ENCODE assay signal across 12 cellular contexts in genomic region chr9:129761293-129761900, GRCh38. TPM values are rescaled to one million over a fixed set of nuclear protein-coding genes. Genes with fewer than 3 reads are reported as not detected.
A peak's percentile ranks its signal among the peaks of the same experiment; 100 is the strongest.
DNase-seq lines count a peak whose midpoint lies in the region; ATAC-seq and TF ChIP-seq lines count a peak whose summit lies in the region.
"Had no signal": no experiment of that assay in that cellular context is flagged by ENCODE, and none has a peak within 500 bp of the region (broad histone marks: within the 10 kb centered on the region; RNA-seq: fewer than 3 reads in every experiment).

No MANE protein-coding gene starts in this region.

- peaks cover 30% of the 10 kb centered on the region for H3K4me1 Mint-ChIP-seq in neural progenitor cell

- peaks cover 2% of the 10 kb centered on the region for H3K27me3 Mint-ChIP-seq in neural progenitor cell (ENCODE audit: insufficient read depth, low read depth)

- H3K9me3 Mint-ChIP-seq in neural progenitor cell, result no peaks in the 10 kb centered on the region

- TF ChIP-seq CTCF in PC-9 (conservative IDR thresholded peaks at IDR 0.05) (no peak), fibroblast of villous mesenchyme (IDR thresholded peaks at IDR 0.05; ENCODE audit: insufficient read depth, low read depth, low read length) (no peak), neural progenitor cell (IDR thresholded peaks at IDR 0.05) (no peak)

- CTCF ChIA-PET in PC-9 (lab: Charles Lee), result interaction anchor here (0.7 to 0.9 kb wide), 3 partner anchors 686 to 943 kb away, joined by 5 to 14 read pairs (median 7); no protein-coding TSS in a partner anchor

- POLR2A ChIA-PET in PC-9 (lab: Charles Lee; ENCODE audit: unreplicated experiment), result interaction anchor here (0.6 to 1.0 kb wide), 5 partner anchors 8 to 1600 kb away, joined by 4 to 37 read pairs (median 9); partner anchors contain the start of gene PTGES

- H3K4me1 ChIP-seq in PC-9 (replicated peaks; ENCODE audit: insufficient read depth) (peaks cover 63% of the 10 kb centered on the region), neural progenitor cell (peaks cover 7% of the 10 kb centered on the region)

- intact Hi-C loops in PC-9 (cut with micrococcal nuclease; ENCODE audit: unreplicated experiment), result no loop called here

- H3K4me3 ChIP-seq in PC-9, result peak overlapping the region; percentile 23; the same call in 1 of the 2 replicates
- H3K4me3 ChIP-seq in fibroblast of villous mesenchyme (ENCODE audit: low read depth, low read length), result peak overlapping the region; percentile 18
- H3K4me3 ChIP-seq in neural progenitor cell, result no peak overlapping the region

- no peak overlapping the region for H2AFZ ChIP-seq in PC-9
- peak overlapping the region; percentile 96 for H2AFZ ChIP-seq in neural progenitor cell (replicated peaks)

- peaks cover 32% of the 10 kb centered on the region for H3F3A ChIP-seq in PC-9 (ENCODE audit: insufficient read depth, low read depth)
- H3F3A ChIP-seq in neural progenitor cell (ENCODE audit: low read depth), result no peaks in the 10 kb centered on the region

- DNase-seq in A172 (ENCODE audit: low spot score) (peak; percentile 21), PC-9 (no peak), fibroblast of villous mesenchyme (ENCODE audit: low read depth) (peak; percentile 95), neural progenitor cell (ENCODE audit: low spot score) (no peak), iPS-NIHi11 (ENCODE audit: low spot score) (no peak), NCI-H748 (lab: John Stamatoyannopoulos, UW; ENCODE audit: unreplicated experiment) (no peak)
- DNase-seq: activated CD8-positive, alpha-beta memory T cell treated with anti-CD3 and anti-CD28 coated beads, Interleukin-2, amount 50 U/mL, for 4 hours; KBM-7; NCI-H446; stimulated activated CD4-positive, alpha-beta T cell treated with anti-CD3 and anti-CD28 coated beads, Interleukin-1b, Interleukin-23, amount 100 ng/mL, for 48 hours had no signal

- peak overlapping the region; percentile 60 for H3K27ac Mint-ChIP-seq in neural progenitor cell

- BruUV-seq in PC-9 (replicated peaks; lab: Mats Ljungman, UMichigan), result no TSS peak

- no peaks in the 10 kb centered on the region for H4K20me1 ChIP-seq in PC-9 (ENCODE audit: insufficient read depth)
- no peaks in the 10 kb centered on the region for H4K20me1 ChIP-seq in neural progenitor cell (ENCODE audit: low read depth)

- no peak overlapping the region for H3K9ac ChIP-seq in neural progenitor cell

- H3K9me2 ChIP-seq in PC-9 (ENCODE audit: insufficient read depth), result no peaks in the 10 kb centered on the region

- H3K9me3 ChIP-seq in PC-9 (ENCODE audit: insufficient read depth, low read depth), result no peaks in the 10 kb centered on the region
- no peaks in the 10 kb centered on the region for H3K9me3 ChIP-seq in neural progenitor cell (ENCODE audit: low read depth)

- H3K4me2 ChIP-seq in PC-9 (peak overlapping the region; percentile 62), neural progenitor cell (peak overlapping the region; percentile 1)

- H3K4me3 Mint-ChIP-seq in neural progenitor cell, result no peak overlapping the region

- H3K27me3 ChIP-seq in PC-9 (ENCODE audit: insufficient read depth, low read depth), result no peaks in the 10 kb centered on the region
- no peaks in the 10 kb centered on the region for H3K27me3 ChIP-seq in neural progenitor cell

- H3K27ac ChIP-seq in PC-9 (peak overlapping the region; percentile 97), neural progenitor cell (no peak overlapping the region)

- H3K79me2 ChIP-seq in PC-9 (ENCODE audit: low read depth), result no peaks in the 10 kb centered on the region
- H3K79me2 ChIP-seq in neural progenitor cell (ENCODE audit: low read depth), result no peaks in the 10 kb centered on the region

- ATAC-seq in HG02588 (IDR thresholded peaks at IDR 0.05; ENCODE audit: unreplicated experiment) (no peak), HG02981 (IDR thresholded peaks at IDR 0.05; ENCODE audit: unreplicated experiment) (no peak)

- no peaks in the 10 kb centered on the region for H3K36me3 Mint-ChIP-seq in neural progenitor cell

- H3K36me3 ChIP-seq in PC-9 (ENCODE audit: low read depth) (no peaks in the 10 kb centered on the region), neural progenitor cell (no peaks in the 10 kb centered on the region)

RNA-seq across cellular contexts. Expression of gene PTGES, which starts 8.6 kb away (rescaled TPM):
- total RNA-seq in A172 (2014; rRNA removed; shearing (Covaris generic)), result 3.3 and 4.3 TPM in 2 replicates
- total RNA-seq in PC-9 (2021), result 116 and 119 TPM in 2 replicates
- 8.7 and 16.0 TPM in 2 replicates for total RNA-seq in fibroblast of villous mesenchyme
- 2.3 and 2.9 TPM in 2 replicates for total RNA-seq in neural progenitor cell (ENCODE audit: low replicate concordance)

RNA-seq across cellular contexts. Expression of gene TOR1B, which starts 41.6 kb away (rescaled TPM):
- total RNA-seq in A172 (2014; rRNA removed; shearing (Covaris generic)), result 47.9 and 80.4 TPM in 2 replicates
- total RNA-seq in PC-9 (2021), result 26.5 and 30.5 TPM in 2 replicates
- total RNA-seq in fibroblast of villous mesenchyme, result 27.4 and 33.2 TPM in 2 replicates
- 12.2 and 19.0 TPM in 2 replicates for total RNA-seq in neural progenitor cell (ENCODE audit: low replicate concordance)

Comparison
In these comparisons a context has a peak if more than half of its experiments do, and no peak if none do; other contexts are left out.
1. DNase-seq: peak in A172 (single experiment) and fibroblast of villous mesenchyme (single experiment); none in PC-9 (0 of 2), neural progenitor cell (single experiment), iPS-NIHi11 (single experiment) and NCI-H748 (single experiment).